Comparison of ENCODE assay signal across 9 cellular contexts in genomic region chr2:85583667-85584353, GRCh38. TPM values are rescaled to one million over a fixed set of nuclear protein-coding genes. Genes with fewer than 3 reads are reported as not detected.
DNase-seq lines count a peak whose midpoint lies in the region; ATAC-seq and TF ChIP-seq lines count a peak whose summit lies in the region.
"Had no signal": no experiment of that assay in that cellular context is flagged by ENCODE, and none has a peak within 500 bp of the region (broad histone marks: within the 10 kb centered on the region; RNA-seq: fewer than 3 reads in every experiment).

No MANE protein-coding gene starts in this region.

- no peaks in the 10 kb centered on the region for H3K9me3 Mint-ChIP-seq in activated T-cell treated with anti-CD3 and anti-CD28 coated beads, Interleukin-2, amount 50 U/mL, for 4 hours

- H3K4me3 Mint-ChIP-seq in activated T-cell treated with anti-CD3 and anti-CD28 coated beads, Interleukin-2, amount 50 U/mL, for 4 hours: peak overlapping the region; percentile 83

- 32 to 45% methylated on average over 5 to 16 of the region's 16 CpGs for WGBS in testis, 2 donors

- peak overlapping the region; percentile 83 to 96 (median 92) for H3K9ac ChIP-seq in BLaER1 treated with 17β-estradiol and CSF1 and Interleukin-3, amounts not matched to agents 10 nM and 100 nM

- no peaks in the 10 kb centered on the region for H4K20me1 ChIP-seq in BLaER1 treated with 17β-estradiol and CSF1 and Interleukin-3, amounts not matched to agents 10 nM and 100 nM

- H3K4me1 Mint-ChIP-seq in activated T-cell treated with anti-CD3 and anti-CD28 coated beads, Interleukin-2, amount 50 U/mL, for 4 hours (ENCODE audit: low read depth): peaks cover 60% of the 10 kb centered on the region

- no peak for TF ChIP-seq POLR2A in testis (IDR thresholded peaks at IDR 0.05)

- peaks cover 0 to 16% (median 0%) of the 10 kb centered on the region in 11 experiments; a peak in 7 of 22 replicates for H3K36me3 ChIP-seq in BLaER1 treated with 17β-estradiol and CSF1 and Interleukin-3, amounts not matched to agents 10 nM and 100 nM
- H3K36me3 ChIP-seq in testis (ENCODE audit: low read depth, missing control alignments): no peaks in the 10 kb centered on the region
- H3K36me3 ChIP-seq: cardiac muscle cell had no signal

- no peaks in the 10 kb centered on the region for H3K27me3 ChIP-seq in BLaER1 treated with 17β-estradiol and CSF1 and Interleukin-3, amounts not matched to agents 10 nM and 100 nM
- no peaks in the 10 kb centered on the region for H3K27me3 ChIP-seq in testis
- H3K27me3 ChIP-seq: cardiac muscle cell had no signal

- no peaks in the 10 kb centered on the region for H3K27me3 Mint-ChIP-seq in activated T-cell treated with anti-CD3 and anti-CD28 coated beads, Interleukin-2, amount 50 U/mL, for 4 hours (ENCODE audit: low read depth)

- peaks cover 12% of the 10 kb centered on the region for H3K36me3 Mint-ChIP-seq in activated T-cell treated with anti-CD3 and anti-CD28 coated beads, Interleukin-2, amount 50 U/mL, for 4 hours (ENCODE audit: insufficient read depth)

- H3K9me3 ChIP-seq in BLaER1 treated with 17β-estradiol and CSF1 and Interleukin-3, amounts not matched to agents 10 nM and 100 nM (replicated peaks in 1 of 11): no peaks in the 10 kb centered on the region
- H3K9me3 ChIP-seq in iPS-18c (ENCODE audit: control insufficient read depth, insufficient read depth, low read length) (no peaks in the 10 kb centered on the region), testis (no peaks in the 10 kb centered on the region)

- DNase-seq in activated T-cell treated with anti-CD3 and anti-CD28 coated beads, Interleukin-2, amount 50 U/mL, for 4 hours: no peak
- DNase-seq in testis: no peak
- DNase-seq in DMS79 treated with DMSO at 0.1 percent for 48 hours (lab: John Stamatoyannopoulos, UW): no peak
- no peak for DNase-seq in ecto neural progenitor cell (ENCODE audit: low spot score)

- intact Hi-C loops in testis (cut with DNase I; ENCODE audit: low total_unique reads): no loop called here

- ATAC-seq in GM21786 (IDR thresholded peaks at IDR 0.05; ENCODE audit: unreplicated experiment): peak; percentile 51
- ATAC-seq in activated T-cell treated with anti-CD3 and anti-CD28 coated beads, Interleukin-2, amount 50 U/mL, for 4 hours: peak; percentile 51 to 57
- ATAC-seq in GM18517 (IDR thresholded peaks at IDR 0.05; ENCODE audit: unreplicated experiment): no peak

- peaks cover 95 to 98% (median 97%) of the 10 kb centered on the region in 10 experiments for H3K4me1 ChIP-seq in BLaER1 treated with 17β-estradiol and CSF1 and Interleukin-3, amounts not matched to agents 10 nM and 100 nM
- peaks cover 43% of the 10 kb centered on the region for H3K4me1 ChIP-seq in testis

- TF ChIP-seq CTCF in testis (IDR thresholded peaks at IDR 0.05): no peak

- H3K27ac ChIP-seq in BLaER1 treated with 17β-estradiol and CSF1 and Interleukin-3, amounts not matched to agents 10 nM and 100 nM: peak overlapping the region; percentile 67 to 96 (median 90); a peak in 20 of 22 replicates
- peak overlapping the region; percentile 4 to 86 for H3K27ac ChIP-seq in testis
- H3K27ac ChIP-seq: cardiac muscle cell had no signal

- H3K4me2 ChIP-seq in BLaER1 treated with 17β-estradiol and CSF1 and Interleukin-3, amounts not matched to agents 10 nM and 100 nM: peak overlapping the region; percentile 89 to 100 (median 97)

- peak overlapping the region; percentile 53 to 84 (median 78) for H3K4me3 ChIP-seq in BLaER1 treated with 17β-estradiol and CSF1 and Interleukin-3, amounts not matched to agents 10 nM and 100 nM
- H3K4me3 ChIP-seq in iPS-18c (ENCODE audit: insufficient read depth, low read depth, low read length): peak overlapping the region; percentile 40; the same call in 1 of the 2 replicates
- peak overlapping the region; percentile 62 to 65 for H3K4me3 ChIP-seq in testis
- H3K4me3 ChIP-seq: cardiac muscle cell had no signal

RNA-seq across cellular contexts. Expression of gene VAMP5, which starts 0.4 kb away (rescaled TPM):
- 10 to 100 TPM in 1 of 3 donors, 1 to 10 TPM in 2; 7.3 to 12.1 (median 9.3) TPM for total RNA-seq in activated T-cell treated with anti-CD3 and anti-CD28 coated beads, Interleukin-2, amount 50 U/mL, for 4 hours
- total RNA-seq in testis: 10 to 100 TPM in 1 of 2 donors, 1 to 10 TPM in 1; 4.9 to 17.5 TPM
- polyA plus RNA-seq in testis (ENCODE audit: insufficient read depth, low read depth, low replicate concordance): 36.8 TPM

RNA-seq across cellular contexts. Expression of gene VAMP8, which starts 6.4 kb away (rescaled TPM):
- 10 to 100 TPM; 64.6 to 75.9 (median 71.2) TPM for total RNA-seq in activated T-cell treated with anti-CD3 and anti-CD28 coated beads, Interleukin-2, amount 50 U/mL, for 4 hours
- 10 to 100 TPM; 10.8 to 13.9 TPM for total RNA-seq in testis
- 59.0 TPM for polyA plus RNA-seq in testis (ENCODE audit: insufficient read depth, low read depth, low replicate concordance)

RNA-seq across cellular contexts. Expression of gene RNF181, which starts 11.7 kb away (rescaled TPM):
- total RNA-seq in activated T-cell treated with anti-CD3 and anti-CD28 coated beads, Interleukin-2, amount 50 U/mL, for 4 hours: 100 to 1,000 TPM in 1 of 3 donors, 10 to 100 TPM in 2; 87.8 to 108 (median 94.0) TPM
- total RNA-seq in testis: 100 to 1,000 TPM; 119 to 137 TPM
- polyA plus RNA-seq in testis (ENCODE audit: insufficient read depth, low read depth, low replicate concordance): 189 TPM

RNA-seq across cellular contexts. Expression of gene TMEM150A, which starts 18.7 kb away (rescaled TPM):
- total RNA-seq in activated T-cell treated with anti-CD3 and anti-CD28 coated beads, Interleukin-2, amount 50 U/mL, for 4 hours: 10 to 100 TPM in 2 of 3 donors, 1 to 10 TPM in 1; 9.7 to 11.9 (median 10.5) TPM
- 10 to 100 TPM; 33.1 to 44.0 TPM for total RNA-seq in testis
- polyA plus RNA-seq in testis (ENCODE audit: insufficient read depth, low read depth, low replicate concordance): 39.3 TPM

RNA-seq across cellular contexts. Expression of gene GGCX, which starts 22.5 kb away (rescaled TPM):
- total RNA-seq in activated T-cell treated with anti-CD3 and anti-CD28 coated beads, Interleukin-2, amount 50 U/mL, for 4 hours: 10 to 100 TPM; 20.8 to 24.0 (median 22.1) TPM
- 10 to 100 TPM; 26.8 to 31.8 TPM for total RNA-seq in testis
- 21.1 TPM for polyA plus RNA-seq in testis (ENCODE audit: insufficient read depth, low read depth, low replicate concordance)

Comparison
In these comparisons a context has a peak if more than half of its experiments do, and no peak if none do; other contexts are left out.
1. RNA of gene VAMP8, which starts 6.4 kb away (total RNA-seq): 64.6 to 75.9 TPM in activated T-cell treated with anti-CD3 and anti-CD28 coated beads, Interleukin-2, amount 50 U/mL, for 4 hours; 10.8 to 13.9 TPM in testis; every median in the first group is over 4 times any median in the second.
2. Peak in every context shown above with its lines, with median percentiles within 50 percentile points of each other: H3K4me3 ChIP-seq.